ENCODE assay signal across 8 cellular contexts in genomic region chr15:43511012-43511885, GRCh38. TPM values are rescaled to one million over a fixed set of nuclear protein-coding genes. Genes with fewer than 3 reads are reported as not detected.
A peak's percentile ranks its signal among the peaks of the same experiment; 100 is the strongest.
DNase-seq lines count a peak whose midpoint lies in the region; ATAC-seq and TF ChIP-seq lines count a peak whose summit lies in the region.

No MANE protein-coding gene starts in this region.

- peak overlapping the region; percentile 40 to 86 for H3K27ac Mint-ChIP-seq in activated naive CD4-positive, alpha-beta T cell treated with anti-CD3 and anti-CD28 coated beads, Interleukin-2, amount 50 U/mL, for 72 hours

- DNase-seq in AG09309 (ENCODE audit: low read depth) (no peak), NCI-H2227 (lab: John Stamatoyannopoulos, UW; ENCODE audit: unreplicated experiment) (peak; percentile 55), islet precursor cell (peak; percentile 71), sciatic nerve (ENCODE audit: low spot score) (no peak)
- peak in 1 of 2 donors; percentile 20 for DNase-seq in activated naive CD4-positive, alpha-beta T cell treated with anti-CD3 and anti-CD28 coated beads, Interleukin-2, amount 50 U/mL, for 72 hours (ENCODE audit: low spot score in 2 of 2)
- peak; percentile 9 for DNase-seq in stimulated activated CD4-positive, alpha-beta T cell treated with anti-CD3 and anti-CD28 coated beads, Interleukin-4, amount 100 ng/mL, for 24 hours

- intact Hi-C loops in sciatic nerve (cut with DNase I): no loop called here

- no peaks in the 10 kb centered on the region for H3K36me3 Mint-ChIP-seq in activated naive CD4-positive, alpha-beta T cell treated with anti-CD3 and anti-CD28 coated beads, Interleukin-2, amount 50 U/mL, for 72 hours

- peak overlapping the region; percentile 60 for H3K4me3 ChIP-seq in AG09309 (ENCODE audit: control insufficient read depth, low read depth, low read length)

- no peaks in the 10 kb centered on the region for H3K9me3 Mint-ChIP-seq in activated naive CD4-positive, alpha-beta T cell treated with anti-CD3 and anti-CD28 coated beads, Interleukin-2, amount 50 U/mL, for 72 hours

- peak; percentile 41 for TF ChIP-seq CTCF in AG09309 (IDR thresholded peaks at IDR 0.05; ENCODE audit: control insufficient read depth, insufficient read depth, low read depth, low read length, missing control alignments)
- TF ChIP-seq CTCF in GM12873 (IDR thresholded peaks at IDR 0.05; ENCODE audit: insufficient read depth, low read depth, low read length, missing control alignments): peak; percentile 29

- peak in 1 of 2 donors; percentile 12 for ATAC-seq in activated naive CD4-positive, alpha-beta T cell treated with anti-CD3 and anti-CD28 coated beads, Interleukin-2, amount 50 U/mL, for 72 hours
- ATAC-seq in sciatic nerve: no peak
- no peak for ATAC-seq in HG03460 (IDR thresholded peaks at IDR 0.05; ENCODE audit: unreplicated experiment)

RNA-seq across cellular contexts. Expression of gene MAP1A, which starts 6.2 kb away (rescaled TPM):
- 1 to 10 TPM in 1 of 2 donors, under 1 TPM in 1; 0.84 to 1.4 TPM for total RNA-seq in activated naive CD4-positive, alpha-beta T cell treated with anti-CD3 and anti-CD28 coated beads, Interleukin-2, amount 50 U/mL, for 72 hours
- total RNA-seq in sciatic nerve: 32.4 TPM

RNA-seq across cellular contexts. Expression of gene TP53BP1, which starts 18.3 kb away (rescaled TPM):
- 10 to 100 TPM; 24.0 to 35.9 TPM for total RNA-seq in activated naive CD4-positive, alpha-beta T cell treated with anti-CD3 and anti-CD28 coated beads, Interleukin-2, amount 50 U/mL, for 72 hours
- 60.6 TPM for total RNA-seq in sciatic nerve

Comparison
In these comparisons a context has a peak if more than half of its experiments do, and no peak if none do; other contexts are left out.
1. DNase-seq: peak in NCI-H2227 (single experiment), islet precursor cell (single experiment) and stimulated activated CD4-positive, alpha-beta T cell treated with anti-CD3 and anti-CD28 coated beads, Interleukin-4, amount 100 ng/mL, for 24 hours (single experiment); none in AG09309 (single experiment) and sciatic nerve (single experiment).
2. RNA of gene MAP1A, which starts 6.2 kb away (total RNA-seq): 32.4 TPM in sciatic nerve (single experiment); 0.84 to 1.4 TPM in activated naive CD4-positive, alpha-beta T cell treated with anti-CD3 and anti-CD28 coated beads, Interleukin-2, amount 50 U/mL, for 72 hours; every median in the first group is over 10 times any median in the second.